Comparison of ENCODE assay signal across 8 cellular contexts in the genomic region with DNA sequence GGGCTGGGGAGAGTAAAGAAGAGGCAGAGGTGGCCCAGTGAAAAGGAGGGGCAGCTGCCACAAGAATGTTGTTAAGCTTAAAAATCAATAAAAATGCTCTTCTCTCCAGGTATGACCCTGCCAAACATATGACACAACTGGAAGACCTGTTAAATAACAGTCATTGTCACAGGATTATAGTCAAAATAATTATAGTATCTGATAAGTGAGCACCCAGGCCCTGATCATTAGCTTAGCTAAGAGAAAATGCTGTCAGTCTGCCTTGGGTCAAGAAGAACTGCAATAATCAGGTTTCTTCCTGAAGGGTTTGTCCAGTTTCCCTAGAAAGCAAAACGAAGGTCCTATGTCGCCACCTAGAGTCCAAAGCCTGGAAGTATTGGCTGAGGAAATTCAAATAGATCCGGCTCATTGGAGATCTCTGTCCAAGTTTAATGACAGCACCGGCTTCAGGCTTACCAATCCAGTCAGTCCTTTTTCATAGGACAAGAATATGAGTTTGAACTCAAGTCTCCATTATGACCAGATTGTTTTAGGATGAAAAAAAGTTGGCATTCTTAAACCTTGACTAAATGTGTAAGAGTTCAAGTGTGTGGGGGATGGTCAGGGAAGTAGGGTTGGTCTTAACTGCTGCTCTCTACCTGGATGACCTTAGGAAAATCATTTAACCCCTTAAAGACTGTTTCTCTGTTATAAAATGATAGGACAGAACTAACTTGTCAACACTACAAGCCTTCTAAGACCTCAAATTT. TPM values are rescaled to one million over a fixed set of nuclear protein-coding genes. Genes with fewer than 3 reads are reported as not detected.
DNase-seq lines count a peak whose midpoint lies in the region; ATAC-seq, FAIRE-seq and TF ChIP-seq lines count a peak whose summit lies in the region.

No MANE protein-coding gene starts in this region.

- no peak overlapping the region for H4K8ac ChIP-seq in mesenchymal stem cell (ENCODE audit: low read length)

- H3K27ac ChIP-seq in A549 = no peak overlapping the region
- no peak overlapping the region for H3K27ac ChIP-seq in mesenchymal stem cell (ENCODE audit: low read length, poor library complexity, severe bottlenecking)

- H3K9me3 ChIP-seq in A549 (no peaks in the 10 kb centered on the region), mesenchymal stem cell (ENCODE audit: control insufficient read depth, low read length) (no peaks in the 10 kb centered on the region), T-helper 17 cell (ENCODE audit: control insufficient read depth, low read length, poor library complexity, severe bottlenecking) (no peaks in the 10 kb centered on the region)

- TF ChIP-seq EP300 in A549 (IDR thresholded peaks at IDR 0.05) = no peak

- peaks cover 28 to 49% of the 10 kb centered on the region in 2 experiments for H3K27me3 ChIP-seq in mesenchymal stem cell (ENCODE audit: control insufficient read depth in 1 of 2, insufficient read depth in 1 of 2, low read length in 2 of 2)

- no peak overlapping the region for H3K4me2 ChIP-seq in A549
- no peak overlapping the region for H3K4me2 ChIP-seq in mesenchymal stem cell (ENCODE audit: low read length, poor library complexity, severe bottlenecking)

- no peak overlapping the region for H3K4ac ChIP-seq in mesenchymal stem cell (ENCODE audit: low read depth in 1 of 2, low read length in 2 of 2)

- H3K18ac ChIP-seq in mesenchymal stem cell (ENCODE audit: low read depth in 1 of 2, low read length in 2 of 2) = no peak overlapping the region

- TF ChIP-seq CTCF in A549 (IDR thresholded peaks at IDR 0.05) (peak; percentile 82), GM12801 (IDR thresholded peaks at IDR 0.05; ENCODE audit: extremely low read depth, insufficient read length) (peak; percentile 18)

- H3K27ac Mint-ChIP-seq in T-helper 17 cell = no peak overlapping the region

- peak; percentile 80 to 91 for ATAC-seq in A549
- ATAC-seq in HG02759 (IDR thresholded peaks at IDR 0.05; ENCODE audit: unreplicated experiment) = peak; percentile 94
- ATAC-seq in T-helper 17 cell = no peak

- no peak overlapping the region for H2AFZ ChIP-seq in mesenchymal stem cell (ENCODE audit: low read depth, low read length)

- H3K4me3 Mint-ChIP-seq in T-helper 17 cell = no peak overlapping the region

- TF ChIP-seq RAD21 in A549 (conservative IDR thresholded peaks at IDR 0.05 in 1 of 2, IDR thresholded peaks at IDR 0.05 in 1 of 2) = peak; percentile 83 to 85

- FAIRE-seq in A549 (lab: Jason Lieb, UNC) = peak; percentile 56

- H4K91ac ChIP-seq in mesenchymal stem cell (ENCODE audit: low read length) = no peak overlapping the region

- TF ChIP-seq POLR2A in A549 (IDR thresholded peaks at IDR 0.05; ENCODE audit: low read length) = no peak

- no peaks in the 10 kb centered on the region for H3K79me1 ChIP-seq in mesenchymal stem cell (replicated peaks; ENCODE audit: low read length, poor library complexity, severe bottlenecking)

- peaks cover 18% of the 10 kb centered on the region for H3K27me3 Mint-ChIP-seq in T-helper 17 cell

- WGBS in A549 (ENCODE audit: missing lambda C conversion rate) = 2% methylated on average over 4 of the region's 4 CpGs
- WGBS in mesenchymal stem cell = 1% methylated on average over 3 of the region's 4 CpGs

- DNase-seq in A549 (ENCODE audit: low read depth in 1 of 2, low spot score in 1 of 2) (peak; percentile 71 to 80), NCI-H1105 treated with DMSO at 0.1 percent for 48 hours (lab: John Stamatoyannopoulos, UW) (peak; percentile 86), SHP77 treated with DMSO at 0.1 percent for 48 hours (lab: John Stamatoyannopoulos, UW) (peak; percentile 82), ecto neural progenitor cell (ENCODE audit: low spot score) (peak; percentile 67), mesenchymal stem cell (peak; percentile 74), T-helper 17 cell (no peak)

- CTCF ChIA-PET in A549 (lab: Yijun Ruan, JAX) = interaction anchor here (0.6 to 5.5 kb wide), 61 partner anchors 9 to 725 kb away, joined by 3 to 112 read pairs (median 4); partner anchors contain the start of genes MBIP, NKX2-8 and SLC25A21

- H3K14ac ChIP-seq in mesenchymal stem cell (ENCODE audit: low read length in 2 of 2) = no peak overlapping the region

- H3K9ac ChIP-seq in mesenchymal stem cell (ENCODE audit: low read length) = no peak overlapping the region

- H3K36me3 Mint-ChIP-seq in T-helper 17 cell (ENCODE audit: low read depth) = no peaks in the 10 kb centered on the region

- no peak overlapping the region for H2BK12ac ChIP-seq in mesenchymal stem cell (ENCODE audit: low read length in 2 of 2)

- no peak overlapping the region for H3K23ac ChIP-seq in mesenchymal stem cell (ENCODE audit: low read length in 2 of 2)

- no peak overlapping the region for H3K4me3 ChIP-seq in A549
- H3K4me3 ChIP-seq in mesenchymal stem cell (ENCODE audit: insufficient read depth in 1 of 2, low read depth in 1 of 2, low read length in 2 of 2) = no peak overlapping the region

- no peak overlapping the region for H2BK5ac ChIP-seq in mesenchymal stem cell (ENCODE audit: low read depth, low read length, poor library complexity, severe bottlenecking)

- 0 out of 3 replicates have a peak, but pooled peaks cover 3% of the 10 kb centered on the region for H3K4me1 ChIP-seq in A549
- H3K4me1 ChIP-seq in mesenchymal stem cell (ENCODE audit: control insufficient read depth, insufficient read depth, low read depth, low read length) = no peaks in the 10 kb centered on the region

- no peak overlapping the region for H2BK120ac ChIP-seq in mesenchymal stem cell (ENCODE audit: low read depth, low read length)

- no peak overlapping the region for H2BK15ac ChIP-seq in mesenchymal stem cell (ENCODE audit: low read depth, poor library complexity, severe bottlenecking)

- no peak overlapping the region for H2AK5ac ChIP-seq in mesenchymal stem cell (ENCODE audit: low read length, severe bottlenecking)

- H3K4me1 Mint-ChIP-seq in T-helper 17 cell = no peaks in the 10 kb centered on the region

- H3K36me3 ChIP-seq in mesenchymal stem cell (ENCODE audit: control insufficient read depth in 1 of 2, insufficient read depth in 2 of 2, low read depth in 1 of 2, low read length in 2 of 2) = no peaks in the 10 kb centered on the region

- POLR2A ChIA-PET in A549 (lab: Yijun Ruan, JAX) = interaction anchor here (0.8 to 1.0 kb wide), 2 partner anchors 22 to 51 kb away, joined by 4 to 5 read pairs; partner anchors contain the start of gene NKX2-8

TF ChIP-seq in A549, 52 proteins besides CTCF, POLR2A, EP300 and RAD21:
- TF ChIP-seq SMC3 (IDR thresholded peaks at IDR 0.05) = peak; percentile 60
- no peak for TF ChIP-seq ZFP36 (IDR thresholded peaks at IDR 0.05; ENCODE audit: borderline replicate concordance, partially characterized antibody)
- TF ChIP-seq, protein P1, sequence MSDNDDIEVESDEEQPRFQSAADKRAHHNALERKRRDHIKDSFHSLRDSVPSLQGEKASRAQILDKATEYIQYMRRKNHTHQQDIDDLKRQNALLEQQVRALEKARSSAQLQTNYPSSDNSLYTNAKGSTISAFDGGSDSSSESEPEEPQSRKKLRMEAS (IDR thresholded peaks at IDR 0.05) = no peak

RNA-seq across cellular contexts. Expression of gene NKX2-8, which starts 22.5 kb away (rescaled TPM):
- polyA plus RNA-seq in A549 (2011; rRNA removed) (0.21 and 0.58 TPM in 2 replicates), A549 (2017; fragmentation: RNase III; extraction: RNeasy Plus Mini Kit Qiagen cat#74134 plus additional on column Dnase treatment) (0.47 to 0.68 TPM (median 0.62 TPM) in 3 replicates)
- polyA plus RNA-seq in A549 (2012; cell fraction: cytosol; rRNA removed) = 0.81 and 1.3 TPM in 2 replicates
- polyA plus RNA-seq in A549 (2012; cell fraction: nucleus; rRNA removed) = 0.86 and 1.6 TPM in 2 replicates
- polyA minus RNA-seq in A549 (2011; rRNA and poly(A)+ RNA removed) = 0.58 TPM in 2 replicates
- polyA plus RNA-seq in mesenchymal stem cell (2013, experiment 1 of 2) = not detected
- polyA plus RNA-seq in mesenchymal stem cell (2013, experiment 2 of 2) = not detected
- not detected for total RNA-seq in T-helper 17 cell

RNA-seq across cellular contexts. Expression of gene PAX9, which starts 56.7 kb away (rescaled TPM):
- polyA plus RNA-seq in A549 (2011; rRNA removed) = 1.4 and 1.8 TPM in 2 replicates
- 1.7 and 2.5 TPM in 2 replicates for polyA plus RNA-seq in A549 (2012; cell fraction: cytosol; rRNA removed)
- polyA plus RNA-seq in A549 (2012; cell fraction: nucleus; rRNA removed) = 1.4 and 4.1 TPM in 2 replicates
- polyA plus RNA-seq in A549 (2017; fragmentation: RNase III; extraction: RNeasy Plus Mini Kit Qiagen cat#74134 plus additional on column Dnase treatment) = 0.63 to 0.75 TPM (median 0.66 TPM) in 3 replicates
- polyA minus RNA-seq in A549 (2011; rRNA and poly(A)+ RNA removed) = 1.7 and 1.8 TPM in 2 replicates
- polyA plus RNA-seq in mesenchymal stem cell (2013, experiment 1 of 2) = 0.91 TPM
- polyA plus RNA-seq in mesenchymal stem cell (2013, experiment 2 of 2) = 0.92 TPM
- total RNA-seq in T-helper 17 cell = under 1 TPM in 1 of 2 donors, not detected in 1; 0.35 TPM

Comparison
In these comparisons a context has a peak if more than half of its experiments do, and no peak if none do; other contexts are left out.
1. DNase-seq: peak in A549 (2 of 2), NCI-H1105 treated with DMSO at 0.1 percent for 48 hours (single experiment), SHP77 treated with DMSO at 0.1 percent for 48 hours (single experiment), ecto neural progenitor cell (single experiment) and mesenchymal stem cell (single experiment); none in T-helper 17 cell (0 of 3).